In the genomic region with DNA sequence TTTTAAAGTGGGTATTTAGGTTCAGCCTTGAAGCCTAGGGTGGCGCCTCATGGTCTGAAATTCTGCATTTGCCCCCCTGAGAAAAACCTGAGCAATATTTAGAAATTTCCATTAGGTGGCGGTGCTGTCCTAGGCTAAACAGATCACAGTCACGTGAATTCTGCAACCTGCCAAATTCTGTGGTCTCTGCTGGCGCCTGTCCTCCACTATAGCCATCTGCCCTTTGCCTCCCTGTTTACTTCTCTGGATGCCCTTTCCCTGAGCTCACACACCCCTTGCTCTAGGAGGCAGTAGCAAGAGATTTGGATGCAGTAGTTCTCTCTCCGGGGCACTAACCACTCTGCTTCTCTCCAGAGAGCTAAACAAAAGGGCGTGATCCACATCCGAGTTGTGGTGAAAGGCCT, we compare ENCODE assay signal across 9 cellular contexts. TPM values are rescaled to one million over a fixed set of nuclear protein-coding genes. Genes with fewer than 3 reads are reported as not detected.
DNase-seq lines count a peak whose midpoint lies in the region; ATAC-seq, FAIRE-seq and TF ChIP-seq lines count a peak whose summit lies in the region.
"Had no signal": no experiment of that assay in that cellular context is flagged by ENCODE, and none has a peak within 500 bp of the region (broad histone marks: within the 10 kb centered on the region; RNA-seq: fewer than 3 reads in every experiment).

No MANE protein-coding gene starts in this region.

- H3K27ac ChIP-seq in upper lobe of right lung: no peak overlapping the region

- ATAC-seq in upper lobe of right lung (no peak), HG02571 (IDR thresholded peaks at IDR 0.05; ENCODE audit: unreplicated experiment) (no peak)

- H3K4me1 ChIP-seq in upper lobe of right lung: no peaks in the 10 kb centered on the region

- peak; percentile 22 for DNase-seq in DMS114 treated with DMSO at 0.1 percent for 48 hours (lab: John Stamatoyannopoulos, UW; ENCODE audit: unreplicated experiment)
- peak; percentile 15 for DNase-seq in H54 (ENCODE audit: insufficient read length, low spot score)
- DNase-seq in NCI-H524 treated with DMSO at 0.1 percent for 48 hours (lab: John Stamatoyannopoulos, UW): peak; percentile 80
- peak; percentile 35 to 58 for DNase-seq in T47D (ENCODE audit: low read depth in 1 of 2, low spot score in 1 of 2)
- no peak for DNase-seq in kidney epithelial cell (ENCODE audit: low read depth)
- no peak for DNase-seq in upper lobe of right lung
- DNase-seq in stimulated activated CD4-positive, alpha-beta T cell treated with anti-CD3 and anti-CD28 coated beads, Interleukin-2, amount 100 ng/mL, for 24 hours: no peak

- TF ChIP-seq CTCF in kidney epithelial cell (IDR thresholded peaks at IDR 0.05; ENCODE audit: insufficient read depth, low read length, poor library complexity, severe bottlenecking) (peak; percentile 51), upper lobe of right lung (IDR thresholded peaks at IDR 0.05) (peak; percentile 14)

- no peaks in the 10 kb centered on the region for H3K9me3 ChIP-seq in upper lobe of right lung

- H3K27me3 ChIP-seq in kidney epithelial cell (ENCODE audit: control insufficient read depth, insufficient read depth, low read length) (no peaks in the 10 kb centered on the region), upper lobe of right lung (no peaks in the 10 kb centered on the region)

- no peak overlapping the region for H3K4me3 ChIP-seq in kidney epithelial cell (ENCODE audit: low read depth, low read length)
- H3K4me3 ChIP-seq in upper lobe of right lung: no peak overlapping the region

- intact Hi-C loops in upper lobe of right lung (cut with DNase I): no loop called here

- no peak for TF ChIP-seq POLR2A in H54 (IDR thresholded peaks at IDR 0.05; ENCODE audit: low read depth, low read length)

- in situ Hi-C loops in T47D (cut with HindIII; ENCODE audit: low pct_unique_long_range_greater_than_20kb, low sequenced_read_pairs): no loop called here

- H3K36me3 ChIP-seq in kidney epithelial cell (ENCODE audit: control insufficient read depth, insufficient read depth, low read length) (peaks cover 1% of the 10 kb centered on the region), upper lobe of right lung (peaks cover 55% of the 10 kb centered on the region)

- FAIRE-seq in H54 (lab: Jason Lieb, UNC): no peak
- FAIRE-seq: TTC549 had no signal

RNA-seq across cellular contexts. Expression of a gene that starts 9.1 kb away (rescaled TPM):
- total RNA-seq in kidney epithelial cell (40.5 and 48.4 TPM in 2 replicates), upper lobe of right lung (33.7 TPM)

RNA-seq across cellular contexts. Expression of a gene that starts 9.4 kb away (rescaled TPM):
- 22.2 and 24.5 TPM in 2 replicates for total RNA-seq in kidney epithelial cell
- 17.0 TPM for total RNA-seq in upper lobe of right lung

Comparison
In these comparisons a context has a peak if more than half of its experiments do, and no peak if none do; other contexts are left out.
1. DNase-seq: peak in DMS114 treated with DMSO at 0.1 percent for 48 hours (single experiment), H54 (single experiment), NCI-H524 treated with DMSO at 0.1 percent for 48 hours (single experiment) and T47D (2 of 2); none in kidney epithelial cell (single experiment), upper lobe of right lung (single experiment) and stimulated activated CD4-positive, alpha-beta T cell treated with anti-CD3 and anti-CD28 coated beads, Interleukin-2, amount 100 ng/mL, for 24 hours (0 of 2).